Comparison of ENCODE assay signal across 25 cellular contexts in the genomic region with DNA sequence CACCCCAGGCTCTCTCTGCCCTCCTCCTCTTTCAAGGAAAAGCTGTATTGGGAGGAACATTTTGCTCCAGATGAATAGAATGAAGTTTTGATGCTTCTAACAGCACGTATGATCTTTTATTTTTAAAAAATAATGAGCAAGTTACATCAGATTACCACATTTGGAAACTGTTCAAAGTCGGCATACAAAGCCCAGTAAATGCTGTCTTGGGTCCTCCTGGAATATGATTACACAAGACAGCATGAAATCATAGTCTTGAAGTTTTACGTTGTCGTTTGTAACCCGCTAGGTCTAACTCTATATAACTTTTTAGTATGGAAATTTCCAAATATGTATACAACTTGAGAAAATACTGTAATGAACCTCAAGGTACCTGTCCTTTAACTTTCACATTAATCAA.
DNase-seq lines count a peak whose midpoint lies in the region; ATAC-seq and TF ChIP-seq lines count a peak whose summit lies in the region.
"Had no signal": no experiment of that assay in that cellular context is flagged by ENCODE, and none has a peak within 500 bp of the region (broad histone marks: within the 10 kb centered on the region; RNA-seq: fewer than 3 reads in every experiment).

No MANE protein-coding gene starts in this region.

- WGBS in mesenchymal stem cell, result 93% methylated on average over 3 of the region's 5 CpGs
- 75% methylated on average over 5 of the region's 5 CpGs for WGBS in smooth muscle cell (ENCODE audit: low lambda C conversion rate)

- H3K36me3 Mint-ChIP-seq in activated CD4-positive, alpha-beta T cell treated with anti-CD3 and anti-CD28 coated beads, Interleukin-2, amount 10 ng/mL, durations not matched to agents 7 days and 5 days (ENCODE audit: low read depth), result no peaks in the 10 kb centered on the region
- H3K36me3 Mint-ChIP-seq: activated naive CD8-positive, alpha-beta T cell treated with anti-CD3 and anti-CD28 coated beads for 36 hours; memory B cell; T-cell had no signal

- H3K4me3 ChIP-seq in mesenchymal stem cell (ENCODE audit: insufficient read depth in 1 of 2, low read depth in 1 of 2, low read length in 2 of 2), result peak overlapping the region in 1 of 2 experiments; percentile 55
- no peak overlapping the region for H3K4me3 ChIP-seq in smooth muscle cell
- H3K4me3 ChIP-seq: dorsolateral prefrontal cortex, K562, stomach, upper lobe of left lung had no signal

- no peaks in the 10 kb centered on the region for H3K27me3 Mint-ChIP-seq in activated CD4-positive, alpha-beta T cell treated with anti-CD3 and anti-CD28 coated beads, Interleukin-2, amount 10 ng/mL, durations not matched to agents 7 days and 5 days

- no peak overlapping the region for H3K27ac Mint-ChIP-seq in activated CD4-positive, alpha-beta T cell treated with anti-CD3 and anti-CD28 coated beads, Interleukin-2, amount 10 ng/mL, durations not matched to agents 7 days and 5 days
- H3K27ac Mint-ChIP-seq: activated CD4-positive, alpha-beta memory T cell treated with anti-CD3 and anti-CD28 coated beads, Interleukin-2, amount 10 ng/mL, durations not matched to agents 7 days and 5 days; activated naive CD8-positive, alpha-beta T cell treated with anti-CD3 and anti-CD28 coated beads for 36 hours; memory B cell; T-cell had no signal

- DNase-seq in NCI-H82 (lab: John Stamatoyannopoulos, UW) (peak; percentile 68), NCI-H82 treated with DMSO at 0.1 percent for 48 hours (lab: John Stamatoyannopoulos, UW; ENCODE audit: unreplicated experiment) (no peak), fibroblast of gingiva (ENCODE audit: low read depth) (peak; percentile 65), mesenchymal stem cell (peak; percentile 16), smooth muscle cell (lab: John Stamatoyannopoulos, UW; ENCODE audit: unreplicated experiment) (no peak)
- DNase-seq in stimulated activated CD4-positive, alpha-beta T cell treated with anti-CD3 and anti-CD28 coated beads, Interleukin-4, amount 100 ng/mL, for 24 hours, result no peak
- no peak for DNase-seq in activated CD4-positive, alpha-beta T cell treated with anti-CD3 and anti-CD28 coated beads, Interleukin-2, amount 10 ng/mL, durations not matched to agents 7 days and 5 days
- DNase-seq: activated CD4-positive, alpha-beta memory T cell treated with anti-CD3 and anti-CD28 coated beads, Interleukin-2, amount 10 ng/mL, durations not matched to agents 7 days and 5 days; activated naive CD8-positive, alpha-beta T cell treated with anti-CD3 and anti-CD28 coated beads for 36 hours; BE2C; DMS79; dorsolateral prefrontal cortex; GF-D8; naive B cell; NCI-H2081 treated with DMSO at 0.1 percent for 48 hours; NCI-H510A; NK-92 treated with Interleukin-12 subunit alpha and Interleukin-12 subunit beta, amount 100 ng/mL, for 24 hours; SIG-M5; stimulated activated CD4-positive, alpha-beta T cell treated with anti-CD3 and anti-CD28 coated beads, Interleukin-15, amount 100 ng/mL, for 24 hours; stomach; T-cell; upper lobe of left lung had no signal

- H3K27ac ChIP-seq in mesenchymal stem cell (ENCODE audit: low read length, poor library complexity, severe bottlenecking) (peak overlapping the region; percentile 77), smooth muscle cell (ENCODE audit: low read depth) (peak overlapping the region; percentile 75)

- H3K9me3 ChIP-seq in mesenchymal stem cell (ENCODE audit: control insufficient read depth, low read length), result no peaks in the 10 kb centered on the region
- no peaks in the 10 kb centered on the region for H3K9me3 ChIP-seq in smooth muscle cell (replicated peaks; ENCODE audit: low read depth)
- H3K9me3 ChIP-seq: upper lobe of left lung had no signal

- no peak overlapping the region for H3K4ac ChIP-seq in mesenchymal stem cell (ENCODE audit: low read depth in 1 of 2, low read length in 2 of 2)

- no peaks in the 10 kb centered on the region for H3K79me1 ChIP-seq in mesenchymal stem cell (replicated peaks; ENCODE audit: low read length, poor library complexity, severe bottlenecking)

- no peak overlapping the region for H3K4me3 Mint-ChIP-seq in activated CD4-positive, alpha-beta T cell treated with anti-CD3 and anti-CD28 coated beads, Interleukin-2, amount 10 ng/mL, durations not matched to agents 7 days and 5 days
- H3K4me3 Mint-ChIP-seq: activated CD4-positive, alpha-beta memory T cell treated with anti-CD3 and anti-CD28 coated beads, Interleukin-2, amount 10 ng/mL, durations not matched to agents 7 days and 5 days; activated naive CD8-positive, alpha-beta T cell treated with anti-CD3 and anti-CD28 coated beads for 36 hours; memory B cell; naive B cell; T-cell had no signal

- CTCF ChIA-PET in activated CD4-positive, alpha-beta T cell treated with anti-CD3 and anti-CD28 coated beads, Interleukin-2, amount 10 ng/mL, durations not matched to agents 7 days and 5 days (lab: Charles Lee), result no interaction called here

- H3K18ac ChIP-seq in mesenchymal stem cell (ENCODE audit: low read depth in 1 of 2, low read length in 2 of 2), result peak overlapping the region; percentile 13 to 64

- POLR2A ChIA-PET in activated CD4-positive, alpha-beta T cell treated with anti-CD3 and anti-CD28 coated beads, Interleukin-2, amount 10 ng/mL, durations not matched to agents 7 days and 5 days (lab: Charles Lee), result no interaction called here

- peak overlapping the region; percentile 12 for H4K8ac ChIP-seq in mesenchymal stem cell (ENCODE audit: low read length)

- no peaks in the 10 kb centered on the region for H3K27me3 ChIP-seq in mesenchymal stem cell (ENCODE audit: control insufficient read depth in 1 of 2, insufficient read depth in 1 of 2, low read length in 2 of 2)
- no peaks in the 10 kb centered on the region for H3K27me3 ChIP-seq in smooth muscle cell (ENCODE audit: low read depth)
- H3K27me3 ChIP-seq: BE2C, dorsolateral prefrontal cortex, stomach, upper lobe of left lung had no signal

- H3K79me2 ChIP-seq in smooth muscle cell (ENCODE audit: low read depth), result no peaks in the 10 kb centered on the region

- TF ChIP-seq CTCF in smooth muscle cell (IDR thresholded peaks at IDR 0.05; ENCODE audit: borderline replicate concordance, insufficient read depth, poor library complexity, severe bottlenecking), result no peak

- H2BK15ac ChIP-seq in mesenchymal stem cell (ENCODE audit: low read depth, poor library complexity, severe bottlenecking), result no peak overlapping the region

- no peak overlapping the region for H2AK5ac ChIP-seq in mesenchymal stem cell (ENCODE audit: low read length, severe bottlenecking)

- no peak overlapping the region for H2BK120ac ChIP-seq in mesenchymal stem cell (ENCODE audit: low read depth, low read length)

- peak overlapping the region; percentile 51 to 77 for H2BK12ac ChIP-seq in mesenchymal stem cell (ENCODE audit: low read length in 2 of 2)

- H3K4me1 Mint-ChIP-seq in activated CD4-positive, alpha-beta T cell treated with anti-CD3 and anti-CD28 coated beads, Interleukin-2, amount 10 ng/mL, durations not matched to agents 7 days and 5 days, result no peaks in the 10 kb centered on the region
- H3K4me1 Mint-ChIP-seq: activated CD4-positive, alpha-beta memory T cell treated with anti-CD3 and anti-CD28 coated beads, Interleukin-2, amount 10 ng/mL, durations not matched to agents 7 days and 5 days; naive B cell; T-cell had no signal

- no peak overlapping the region for H3K14ac ChIP-seq in mesenchymal stem cell (ENCODE audit: low read length in 2 of 2)

- H3K4me1 ChIP-seq in mesenchymal stem cell (ENCODE audit: control insufficient read depth, insufficient read depth, low read depth, low read length) (no peaks in the 10 kb centered on the region), smooth muscle cell (ENCODE audit: low read depth) (peaks cover 8% of the 10 kb centered on the region)
- H3K4me1 ChIP-seq: stomach had no signal

- H3K36me3 ChIP-seq in mesenchymal stem cell (ENCODE audit: control insufficient read depth in 1 of 2, insufficient read depth in 2 of 2, low read depth in 1 of 2, low read length in 2 of 2) (no peaks in the 10 kb centered on the region), smooth muscle cell (ENCODE audit: low read depth) (no peaks in the 10 kb centered on the region)
- H3K36me3 ChIP-seq: BE2C, stomach, upper lobe of left lung had no signal

- ATAC-seq in GM21786 (IDR thresholded peaks at IDR 0.05; ENCODE audit: unreplicated experiment), result no peak
- ATAC-seq: K562, T-cell had no signal

- H3K4me2 ChIP-seq in mesenchymal stem cell (ENCODE audit: low read length, poor library complexity, severe bottlenecking) (no peak overlapping the region), smooth muscle cell (peak overlapping the region; percentile 66)

- peaks cover 8% of the 10 kb centered on the region for H3F3A ChIP-seq in smooth muscle cell (ENCODE audit: low read depth)

- H2AFZ ChIP-seq in mesenchymal stem cell (ENCODE audit: low read depth, low read length) (no peak overlapping the region), smooth muscle cell (ENCODE audit: low read depth) (no peak overlapping the region)

- H3K9me3 Mint-ChIP-seq in activated CD4-positive, alpha-beta T cell treated with anti-CD3 and anti-CD28 coated beads, Interleukin-2, amount 10 ng/mL, durations not matched to agents 7 days and 5 days, result peaks cover 6% of the 10 kb centered on the region
- H3K9me3 Mint-ChIP-seq: activated CD4-positive, alpha-beta memory T cell treated with anti-CD3 and anti-CD28 coated beads, Interleukin-2, amount 10 ng/mL, durations not matched to agents 7 days and 5 days; memory B cell had no signal

- H2BK5ac ChIP-seq in mesenchymal stem cell (ENCODE audit: low read depth, low read length, poor library complexity, severe bottlenecking), result peak overlapping the region; percentile 31

- no peak overlapping the region for H3K23ac ChIP-seq in mesenchymal stem cell (ENCODE audit: low read length in 2 of 2)

- H4K20me1 ChIP-seq in smooth muscle cell (ENCODE audit: low read depth), result no peaks in the 10 kb centered on the region

- H4K91ac ChIP-seq in mesenchymal stem cell (ENCODE audit: low read length), result no peak overlapping the region

- peak overlapping the region; percentile 83 for H3K9ac ChIP-seq in mesenchymal stem cell (ENCODE audit: low read length)
- H3K9ac ChIP-seq in smooth muscle cell (ENCODE audit: low read depth), result no peak overlapping the region

Comparison
In these comparisons a context has a peak if more than half of its experiments do, and no peak if none do; other contexts are left out.
1. DNase-seq: peak in NCI-H82 (single experiment), fibroblast of gingiva (single experiment) and mesenchymal stem cell (single experiment); none in NCI-H82 treated with DMSO at 0.1 percent for 48 hours (single experiment), smooth muscle cell (single experiment), stimulated activated CD4-positive, alpha-beta T cell treated with anti-CD3 and anti-CD28 coated beads, Interleukin-4, amount 100 ng/mL, for 24 hours (single experiment) and activated CD4-positive, alpha-beta T cell treated with anti-CD3 and anti-CD28 coated beads, Interleukin-2, amount 10 ng/mL, durations not matched to agents 7 days and 5 days (single experiment).